ENCODE assay signal across 8 cellular contexts in genomic region chr16:46620265-46621005, GRCh38. TPM values are rescaled to one million over a fixed set of nuclear protein-coding genes. Genes with fewer than 3 reads are reported as not detected.
DNase-seq lines count a peak whose midpoint lies in the region; ATAC-seq, FAIRE-seq and TF ChIP-seq lines count a peak whose summit lies in the region.

No MANE protein-coding gene starts in this region.

- CTCF ChIA-PET in IMR-90 (lab: Yijun Ruan, JAX) = no interaction called here
- CTCF ChIA-PET in activated CD8-positive, alpha-beta T cell treated with anti-CD3 and anti-CD28 coated beads, Interleukin-2, amount 10 ng/mL, durations not matched to agents 7 days and 5 days (lab: Charles Lee) = interaction anchor here (1.2 to 1.7 kb wide), 2 partner anchors 40 to 71 kb away, joined by 3 to 5 read pairs; no protein-coding TSS in a partner anchor

- dilution Hi-C loops in IMR-90 (cut with HindIII; ENCODE audit: low sequenced_read_pairs, unreplicated experiment) = no loop called here
- dilution Hi-C loops in keratinocyte (cut with MboI; ENCODE audit: extremely low pct_ligation_motif_present, low sequenced_read_pairs) = no loop called here

- H3K4me1 ChIP-seq in IMR-90 (ENCODE audit: control insufficient read depth, insufficient read depth, low read length) = peaks cover 2% of the 10 kb centered on the region; the same call in 1 of the 2 replicates
- H3K4me1 ChIP-seq in keratinocyte (ENCODE audit: control insufficient read depth, extremely low read depth, insufficient read depth, low read length) = peaks cover 3% of the 10 kb centered on the region
- peaks cover 0 to 5% of the 10 kb centered on the region in 2 donors for H3K4me1 ChIP-seq in thyroid gland

- H3K9me1 ChIP-seq in IMR-90 (ENCODE audit: insufficient read depth, low read length) (peaks cover 3% of the 10 kb centered on the region; the same call in 1 of the 2 replicates), keratinocyte (ENCODE audit: control insufficient read depth, extremely low read depth, insufficient read depth, low read length) (no peaks in the 10 kb centered on the region)

- H3K9ac ChIP-seq in IMR-90 (ENCODE audit: low read depth, low read length) (peak overlapping the region; percentile 44; the same call in 1 of the 2 replicates), keratinocyte (ENCODE audit: control insufficient read depth, extremely low read depth, insufficient read depth, low read length) (peak overlapping the region; percentile 71)

- intact Hi-C loops in IMR-90 (cut with micrococcal nuclease) = no loop called here
- intact Hi-C loops in thyroid gland (cut with DNase I) = no loop called here

- no peaks in the 10 kb centered on the region for H3K9me3 Mint-ChIP-seq in activated CD8-positive, alpha-beta T cell treated with anti-CD3 and anti-CD28 coated beads, Interleukin-2, amount 10 ng/mL, durations not matched to agents 7 days and 5 days (ENCODE audit: insufficient read depth)

- peak overlapping the region; percentile 1 for H2AK9ac ChIP-seq in IMR-90 (replicated peaks; ENCODE audit: low read depth, low read length, poor library complexity)

- peak overlapping the region; percentile 95 for H3K4me3 Mint-ChIP-seq in activated CD8-positive, alpha-beta T cell treated with anti-CD3 and anti-CD28 coated beads, Interleukin-2, amount 10 ng/mL, durations not matched to agents 7 days and 5 days

- peak overlapping the region; percentile 60 for H3K4me3 ChIP-seq in IMR-90 (ENCODE audit: insufficient read depth, low read depth, low read length)
- H3K4me3 ChIP-seq in keratinocyte (ENCODE audit: control insufficient read depth in 2 of 3, extremely low read depth in 1 of 3, insufficient read depth in 2 of 3, low read depth in 1 of 3, low read length in 3 of 3) = peak overlapping the region; percentile 75 to 88 (median 86)
- H3K4me3 ChIP-seq in thyroid gland (replicated peaks in 1 of 3) = peak overlapping the region in 2 of 3 donors; percentile 6 to 36

- TF ChIP-seq CTCF in IMR-90 (conservative IDR thresholded peaks at IDR 0.05; ENCODE audit: low read depth, low read length) = no peak
- TF ChIP-seq CTCF in keratinocyte (optimal IDR thresholded peaks at IDR 0.05 in 1 of 3, IDR thresholded peaks at IDR 0.05 in 1 of 3, conservative IDR thresholded peaks at IDR 0.05 in 1 of 3; ENCODE audit: extremely low read depth in 1 of 3, insufficient read depth in 2 of 3, low read length in 3 of 3) = no peak
- TF ChIP-seq CTCF in thyroid gland (IDR thresholded peaks at IDR 0.05) = no peak

- no peak for FAIRE-seq in keratinocyte (lab: Jason Lieb, UNC)

- no peaks in the 10 kb centered on the region for H3K9me3 ChIP-seq in IMR-90 (ENCODE audit: control insufficient read depth, insufficient read depth, low read length)
- H3K9me3 ChIP-seq in keratinocyte (ENCODE audit: control insufficient read depth, low read depth, low read length) = no peaks in the 10 kb centered on the region
- no peaks in the 10 kb centered on the region for H3K9me3 ChIP-seq in thyroid gland

- H2BK5ac ChIP-seq in IMR-90 (ENCODE audit: low read depth, low read length, poor library complexity, severe bottlenecking) = no peak overlapping the region

- TF ChIP-seq POLR2A in IMR-90 (IDR thresholded peaks at IDR 0.05; ENCODE audit: low read depth, low read length) (no peak), thyroid gland (IDR thresholded peaks at IDR 0.05) (no peak)

- H3K79me1 ChIP-seq in IMR-90 (ENCODE audit: low read depth in 1 of 2, low read length in 2 of 2) = peaks cover 13 to 24% of the 10 kb centered on the region in 2 experiments; a peak in 2 of 4 replicates

- H2BK15ac ChIP-seq in IMR-90 (ENCODE audit: low read depth, low read length) = no peak overlapping the region

- POLR2A ChIA-PET in IMR-90 (lab: Charles Lee; ENCODE audit: unreplicated experiment) = no interaction called here
- POLR2A ChIA-PET in activated CD8-positive, alpha-beta T cell treated with anti-CD3 and anti-CD28 coated beads, Interleukin-2, amount 10 ng/mL, durations not matched to agents 7 days and 5 days (lab: Charles Lee) = interaction anchor here (0.6 to 1.5 kb wide), 6 partner anchors 48 to 354 kb away, joined by 3 to 5 read pairs (median 3); no protein-coding TSS in a partner anchor

- H3K56ac ChIP-seq in IMR-90 (ENCODE audit: extremely low read depth, insufficient read depth, low read length) = no peak overlapping the region

- peaks cover 25% of the 10 kb centered on the region for H3K4me1 Mint-ChIP-seq in activated CD8-positive, alpha-beta T cell treated with anti-CD3 and anti-CD28 coated beads, Interleukin-2, amount 10 ng/mL, durations not matched to agents 7 days and 5 days (ENCODE audit: low read depth)

- BruUV-seq in IMR-90 (replicated peaks; lab: Mats Ljungman, UMichigan) = no TSS peak

- no peaks in the 10 kb centered on the region for H3K36me3 ChIP-seq in IMR-90 (ENCODE audit: control insufficient read depth, insufficient read depth, low read length)
- H3K36me3 ChIP-seq in keratinocyte (ENCODE audit: control insufficient read depth in 2 of 2, extremely low read depth in 1 of 2, insufficient read depth in 2 of 2, low read length in 2 of 2) = peaks cover 2 to 8% of the 10 kb centered on the region in 2 experiments
- H3K36me3 ChIP-seq in thyroid gland = no peaks in the 10 kb centered on the region

- H4K5ac ChIP-seq in IMR-90 (ENCODE audit: low read depth, low read length) = no peak overlapping the region

- no peak overlapping the region for H3K18ac ChIP-seq in IMR-90 (ENCODE audit: low read depth, low read length)

- peak overlapping the region; percentile 78 for H3K23ac ChIP-seq in IMR-90 (ENCODE audit: low read depth, low read length)

- H4K20me1 ChIP-seq in IMR-90 (ENCODE audit: insufficient read depth, low read length) (no peaks in the 10 kb centered on the region), keratinocyte (ENCODE audit: control insufficient read depth, extremely low read depth, insufficient read depth, low read length) (no peaks in the 10 kb centered on the region)

- peak; percentile 3 for DNase-seq in stimulated activated CD4-positive, alpha-beta T cell treated with anti-CD3 and anti-CD28 coated beads, Interleukin-1b, Interleukin-23, amount 100 ng/mL, for 48 hours
- no peak for DNase-seq in stimulated activated CD4-positive, alpha-beta T cell treated with anti-CD3 and anti-CD28 coated beads, Interleukin-12 subunit alpha, Interleukin-12 subunit beta, amount 100 ng/mL, for 4 hours
- DNase-seq in IMR-90 (no peak), keratinocyte (ENCODE audit: low read depth, low spot score) (no peak), thyroid gland (peak in 1 of 2 donors; percentile 3), glomerular visceral epithelial cell (ENCODE audit: extremely low spot score) (no peak), NCI-H2029 (lab: John Stamatoyannopoulos, UW) (no peak)
- DNase-seq in activated CD8-positive, alpha-beta T cell treated with anti-CD3 and anti-CD28 coated beads, Interleukin-2, amount 10 ng/mL, durations not matched to agents 7 days and 5 days = peak; percentile 26

- H3K27me3 ChIP-seq in IMR-90 (ENCODE audit: control insufficient read depth, insufficient read depth, low read length) (no peaks in the 10 kb centered on the region), keratinocyte (ENCODE audit: control insufficient read depth, extremely low read depth, insufficient read depth, low read length) (no peaks in the 10 kb centered on the region), thyroid gland (no peaks in the 10 kb centered on the region)

- no peak overlapping the region for H2BK120ac ChIP-seq in IMR-90 (ENCODE audit: low read depth, low read length)

- H3K36me3 Mint-ChIP-seq in activated CD8-positive, alpha-beta T cell treated with anti-CD3 and anti-CD28 coated beads, Interleukin-2, amount 10 ng/mL, durations not matched to agents 7 days and 5 days (ENCODE audit: low read depth) = peaks cover 38% of the 10 kb centered on the region

- peaks cover 21% of the 10 kb centered on the region for H3K79me2 ChIP-seq in keratinocyte (ENCODE audit: control insufficient read depth, insufficient read depth, low read length)

- no peak for TF ChIP-seq RAD21 in IMR-90 (IDR thresholded peaks at IDR 0.05; ENCODE audit: low read length)

- no peaks in the 10 kb centered on the region for H3K27me3 Mint-ChIP-seq in activated CD8-positive, alpha-beta T cell treated with anti-CD3 and anti-CD28 coated beads, Interleukin-2, amount 10 ng/mL, durations not matched to agents 7 days and 5 days (ENCODE audit: low read depth)

- H3K27ac ChIP-seq in IMR-90 (ENCODE audit: insufficient read depth, low read length) (peak overlapping the region; percentile 11; the same call in 1 of the 2 replicates), keratinocyte (ENCODE audit: control insufficient read depth, insufficient read depth, low read length) (peak overlapping the region; percentile 75), thyroid gland (no peak overlapping the region)

- no peak overlapping the region; the same call in 1 of the 2 replicates for H3K14ac ChIP-seq in IMR-90 (replicated peaks; ENCODE audit: low read depth, low read length)

- no peak overlapping the region for H2AK5ac ChIP-seq in IMR-90 (ENCODE audit: low read depth, low read length)

- WGBS in IMR-90 (ENCODE audit: extremely low coverage in 2 of 2, insufficient read length in 1 of 2), 2 experiments = no CpG with 5 or more reads among the region's 11 CpGs
- WGBS in thyroid gland, 2 donors = 6% methylated on average over 11 of the region's 11 CpGs

- in situ Hi-C loops in IMR-90 (cut with MboI; ENCODE audit: low sequenced_read_pairs) = no loop called here

- H2BK20ac ChIP-seq in IMR-90 (ENCODE audit: low read depth, low read length) = no peak overlapping the region

- H4K8ac ChIP-seq in IMR-90 (ENCODE audit: low read depth in 2 of 2, low read length in 2 of 2) = peak overlapping the region; percentile 1 to 18; a peak in 1 of 4 replicates

- H3K4me2 ChIP-seq in IMR-90 (ENCODE audit: low read depth, low read length) = peak overlapping the region; percentile 98
- peak overlapping the region; percentile 87 for H3K4me2 ChIP-seq in keratinocyte (ENCODE audit: control insufficient read depth, extremely low read depth, insufficient read depth, low read depth, low read length)

- peak overlapping the region; percentile 98 for H3K27ac Mint-ChIP-seq in activated CD8-positive, alpha-beta T cell treated with anti-CD3 and anti-CD28 coated beads, Interleukin-2, amount 10 ng/mL, durations not matched to agents 7 days and 5 days

- H2AFZ ChIP-seq in IMR-90 (replicated peaks; ENCODE audit: low read length, poor library complexity) (peak overlapping the region; percentile 85), keratinocyte (ENCODE audit: control insufficient read depth, low read length) (peak overlapping the region; percentile 75)

- no peak overlapping the region for H3K4ac ChIP-seq in IMR-90 (ENCODE audit: low read depth, low read length)

- peak; percentile 5 for ATAC-seq in IMR-90 (ENCODE audit: low read depth)
- peak; percentile 13 for ATAC-seq in activated CD8-positive, alpha-beta T cell treated with anti-CD3 and anti-CD28 coated beads, Interleukin-2, amount 10 ng/mL, durations not matched to agents 7 days and 5 days

- no peak overlapping the region; the same call in 1 of the 2 replicates for H4K91ac ChIP-seq in IMR-90 (ENCODE audit: insufficient read depth, low read depth, low read length)

RNA-seq across cellular contexts. Expression of gene SHCBP1, which starts 0.7 kb away (rescaled TPM):
- 18.3 and 35.3 TPM in 2 replicates for total RNA-seq in IMR-90 (2012; rRNA removed)
- polyA plus RNA-seq in IMR-90 (2012; rRNA removed) = 15.6 and 18.6 TPM in 2 replicates
- 2.4 and 7.3 TPM in 2 replicates for polyA plus RNA-seq in IMR-90 (2012; cell fraction: cytosol; rRNA removed)
- polyA plus RNA-seq in IMR-90 (2012; cell fraction: nucleus; rRNA removed; ENCODE audit: low replicate concordance) = 0.76 and 3.9 TPM in 2 replicates
- total RNA-seq in activated CD8-positive, alpha-beta T cell treated with anti-CD3 and anti-CD28 coated beads, Interleukin-2, amount 10 ng/mL, durations not matched to agents 7 days and 5 days = 10 to 100 TPM; 54.7 to 60.2 TPM
- 2.9 to 18.0 TPM (median 12.5 TPM) in 3 replicates for polyA plus RNA-seq in keratinocyte
- 0.87 TPM for polyA plus RNA-seq in keratinocyte (2011; ENCODE audit: low read depth)
- 3.4 and 5.7 TPM in 2 replicates for polyA plus RNA-seq in keratinocyte (2011; cell fraction: cytosol; rRNA removed)
- polyA plus RNA-seq in keratinocyte (2011; cell fraction: nucleus; rRNA removed) = 3.4 and 4.2 TPM in 2 replicates
- 0.32 and 11.1 TPM in 2 replicates for polyA plus RNA-seq in keratinocyte (2012; ENCODE audit: low replicate concordance)
- 7.1 to 15.5 TPM (median 11.2 TPM) in 3 replicates for polyA minus RNA-seq in keratinocyte
- polyA minus RNA-seq in keratinocyte (2011; cell fraction: cytosol; rRNA and poly(A)+ RNA removed) = 4.6 TPM
- polyA minus RNA-seq in keratinocyte (2011; cell fraction: nucleus; rRNA and poly(A)+ RNA removed) = 3.2 and 4.0 TPM in 2 replicates
- total RNA-seq in thyroid gland = 1 to 10 TPM in 1 of 4 donors, not detected in 3; 1.8 TPM

Comparison
In these comparisons a context has a peak if more than half of its experiments do, and no peak if none do; other contexts are left out.
1. DNase-seq: peak in stimulated activated CD4-positive, alpha-beta T cell treated with anti-CD3 and anti-CD28 coated beads, Interleukin-1b, Interleukin-23, amount 100 ng/mL, for 48 hours (single experiment) and activated CD8-positive, alpha-beta T cell treated with anti-CD3 and anti-CD28 coated beads, Interleukin-2, amount 10 ng/mL, durations not matched to agents 7 days and 5 days (single experiment); none in stimulated activated CD4-positive, alpha-beta T cell treated with anti-CD3 and anti-CD28 coated beads, Interleukin-12 subunit alpha, Interleukin-12 subunit beta, amount 100 ng/mL, for 4 hours (single experiment), IMR-90 (single experiment), keratinocyte (single experiment), glomerular visceral epithelial cell (single experiment) and NCI-H2029 (single experiment).
2. H3K27ac ChIP-seq: peak in IMR-90 (single experiment) and keratinocyte (single experiment); none in thyroid gland (0 of 3).
3. H3K4me3 ChIP-seq: peak in every context shown above with its lines; median percentile 86 in keratinocyte; 60 in IMR-90; 21 in thyroid gland.